ENCODE assay signal across 18 cellular contexts in the genomic region with DNA sequence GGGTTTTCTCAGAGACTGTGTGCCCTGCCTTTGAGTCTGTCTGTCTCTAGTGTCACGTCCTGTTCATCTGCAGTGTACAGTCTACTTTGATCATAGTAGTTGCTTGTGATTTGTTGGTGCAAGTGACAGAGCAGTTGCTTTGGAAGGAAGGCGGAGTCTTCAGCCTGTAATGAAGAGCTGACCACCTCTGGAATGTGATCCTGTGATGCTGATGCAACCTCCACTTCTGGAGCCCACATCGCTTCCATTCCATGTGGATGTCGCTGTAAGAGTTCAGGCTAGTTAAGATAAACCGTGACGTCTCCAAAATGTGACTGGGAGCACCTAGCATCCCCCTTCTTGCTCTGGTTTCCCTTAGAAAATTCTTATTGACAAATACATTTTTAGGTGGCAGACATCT. TPM values are rescaled to one million over a fixed set of nuclear protein-coding genes. Genes with fewer than 3 reads are reported as not detected.
"Had no signal": no experiment of that assay in that cellular context is flagged by ENCODE, and none has a peak within 500 bp of the region (broad histone marks: within the 10 kb centered on the region; RNA-seq: fewer than 3 reads in every experiment).

No MANE protein-coding gene starts in this region.

- H3K27ac Mint-ChIP-seq: activated naive CD8-positive, alpha-beta T cell treated with anti-CD3 and anti-CD28 coated beads, Interleukin-2, amount 10 ng/mL, durations not matched to agents 7 days and 5 days had no signal

- H3K27me3 ChIP-seq: breast epithelium, left lung, neutrophil, tibial artery, vagina had no signal

- DNase-seq: activated naive CD4-positive, alpha-beta T cell; activated naive CD8-positive, alpha-beta T cell treated with anti-CD3 and anti-CD28 coated beads, Interleukin-2, amount 10 ng/mL, durations not matched to agents 7 days and 5 days; anterior cingulate cortex; cerebellar nuclear complex; erythroblast; hippocampal formation; kidney; left lung; mammary epithelial cell; naive thymus-derived CD8-positive, alpha-beta T cell; stimulated activated CD4-positive, alpha-beta T cell treated with anti-CD3 and anti-CD28 coated beads, Interleukin-4, amount 100 ng/mL, for 24 hours; stimulated activated naive CD4-positive, alpha-beta T cell; tibial artery had no signal

- H3K4me3 ChIP-seq: breast epithelium, left lung, skin epidermis, tibial artery, vagina had no signal

- H3K4me1 ChIP-seq: parathyroid adenoma had no signal

- H3K27ac ChIP-seq: breast epithelium, left lung, neutrophil, parathyroid adenoma, skin epidermis, tibial artery, vagina had no signal

- H3K9ac ChIP-seq: parathyroid adenoma had no signal

- H3K4me3 Mint-ChIP-seq: activated naive CD8-positive, alpha-beta T cell treated with anti-CD3 and anti-CD28 coated beads, Interleukin-2, amount 10 ng/mL, durations not matched to agents 7 days and 5 days had no signal

- H2AFZ ChIP-seq: parathyroid adenoma had no signal

- H3K9me3 ChIP-seq: neutrophil had no signal

- H3K36me3 ChIP-seq: breast epithelium, left lung, neutrophil, tibial artery, vagina had no signal

- ATAC-seq: left lung; naive thymus-derived CD8-positive, alpha-beta T cell had no signal

- FAIRE-seq: kidney had no signal

RNA-seq across cellular contexts. Expression of a gene that starts 51.8 kb away (rescaled TPM):
- polyA plus RNA-seq: mammary epithelial cell had no signal
